Comparison of ENCODE assay signal across 17 cellular contexts in the genomic region with DNA sequence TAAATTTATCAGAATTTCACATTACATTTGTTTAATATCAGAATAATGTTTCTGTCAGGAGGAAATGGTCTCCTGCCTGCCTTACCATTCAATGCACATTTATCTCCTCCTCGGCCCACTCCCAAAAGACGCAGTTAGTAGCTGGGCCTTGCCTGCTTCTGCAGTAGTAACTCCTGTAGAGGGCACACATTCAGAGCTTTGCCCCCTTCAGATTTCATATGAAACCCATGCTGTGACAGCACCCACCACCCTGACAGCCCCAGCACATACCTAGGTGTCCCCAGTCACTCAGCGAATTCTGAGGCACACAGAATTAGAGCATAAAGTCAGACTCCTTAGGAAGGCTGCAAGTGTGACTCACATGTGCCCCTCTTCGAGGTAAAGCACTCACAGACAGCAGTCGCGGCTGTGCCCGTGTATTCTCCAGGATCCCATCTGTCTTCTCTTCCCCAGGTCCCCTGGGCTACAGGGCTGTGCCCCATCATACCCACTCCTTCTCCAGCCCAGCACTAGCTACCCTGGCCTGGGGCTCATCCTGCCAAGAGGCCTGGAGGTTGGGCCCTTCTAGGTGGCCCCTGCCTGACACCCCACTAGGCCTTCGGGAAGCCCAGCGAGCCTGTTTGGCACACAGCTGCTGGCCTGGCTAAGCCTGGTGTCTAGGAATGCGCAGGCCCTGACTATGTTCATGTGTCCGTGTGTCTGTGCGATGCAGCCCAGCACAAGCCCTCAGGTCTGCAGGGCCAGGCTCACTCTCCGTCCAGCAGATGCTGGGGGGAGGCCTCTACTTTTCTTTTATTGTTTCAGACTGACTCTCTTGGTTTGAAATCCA. TPM values are rescaled to one million over a fixed set of nuclear protein-coding genes. Genes with fewer than 3 reads are reported as not detected.
A peak's percentile ranks its signal among the peaks of the same experiment; 100 is the strongest.
DNase-seq lines count a peak whose midpoint lies in the region; ATAC-seq lines count a peak whose summit lies in the region.
"Had no signal": no experiment of that assay in that cellular context is flagged by ENCODE, and none has a peak within 500 bp of the region (broad histone marks: within the 10 kb centered on the region; RNA-seq: fewer than 3 reads in every experiment).

No MANE protein-coding gene starts in this region.

- no peak for ATAC-seq in Right ventricle myocardium inferior
- ATAC-seq in Right ventricle myocardium superior (ENCODE audit: poor library complexity), result no peak
- no peak for ATAC-seq in right cardiac atrium
- ATAC-seq in HG02938 (IDR thresholded peaks at IDR 0.05; ENCODE audit: unreplicated experiment), result no peak
- ATAC-seq: activated CD4-positive, alpha-beta T cell treated with anti-CD3 and anti-CD28 coated beads for 36 hours; body of pancreas; foreskin keratinocyte; HCT116 had no signal

- intact Hi-C loops in Right ventricle myocardium inferior (cut with DNase I), result no loop called here
- intact Hi-C loops in Right ventricle myocardium superior (cut with DNase I), result no loop called here
- intact Hi-C loops in right cardiac atrium (cut with DNase I), result no loop called here

- H3K9me3 ChIP-seq in right cardiac atrium (ENCODE audit: control insufficient read depth, low read length) (no peaks in the 10 kb centered on the region), trophoblast cell (ENCODE audit: insufficient read depth, low read depth, low read length) (no peaks in the 10 kb centered on the region)
- H3K9me3 ChIP-seq: body of pancreas had no signal

- H3K18ac ChIP-seq in trophoblast cell (ENCODE audit: low read length), result peak overlapping the region; percentile 39

- H2BK12ac ChIP-seq in trophoblast cell (ENCODE audit: low read length), result peak overlapping the region; percentile 47

- no peaks in the 10 kb centered on the region for H3K27me3 ChIP-seq in right cardiac atrium (ENCODE audit: control insufficient read depth, insufficient read depth)
- no peaks in the 10 kb centered on the region for H3K27me3 ChIP-seq in trophoblast cell (ENCODE audit: insufficient read depth, low read length)
- H3K27me3 ChIP-seq: body of pancreas, foreskin keratinocyte had no signal

- no peak overlapping the region for H4K8ac ChIP-seq in trophoblast cell (ENCODE audit: low read depth, low read length)

- H3K4ac ChIP-seq in trophoblast cell (ENCODE audit: low read depth, low read length), result no peak overlapping the region

- H2AK5ac ChIP-seq in trophoblast cell (ENCODE audit: low read length), result peak overlapping the region; percentile 59

- no peak overlapping the region for H3K4me3 ChIP-seq in right cardiac atrium (ENCODE audit: low read length)
- no peak overlapping the region for H3K4me3 ChIP-seq in trophoblast cell (ENCODE audit: low read depth, low read length)
- H3K4me3 ChIP-seq: body of pancreas had no signal

- peak overlapping the region; percentile 64 for H4K91ac ChIP-seq in trophoblast cell (ENCODE audit: low read depth, low read length)

- H2AFZ ChIP-seq in trophoblast cell (ENCODE audit: insufficient read depth, low read length, poor library complexity), result no peak overlapping the region

- 87% methylated on average over 13 of the region's 13 CpGs for WGBS in right cardiac atrium
- WGBS in trophoblast cell (ENCODE audit: extremely low coverage, insufficient coverage, insufficient read length), result no CpG with 5 or more reads among the region's 13 CpGs

- H2BK5ac ChIP-seq in trophoblast cell (ENCODE audit: low read depth, low read length, poor library complexity), result no peak overlapping the region

- peaks cover 2% of the 10 kb centered on the region for H3K79me2 ChIP-seq in trophoblast cell (ENCODE audit: control insufficient read depth, insufficient read depth, low read length, poor library complexity)

- H3K4me1 ChIP-seq in right cardiac atrium (ENCODE audit: control insufficient read depth, insufficient read depth, low read length) (peaks cover 39% of the 10 kb centered on the region), trophoblast cell (ENCODE audit: control insufficient read depth in 1 of 2, insufficient read depth in 2 of 2, low read length in 2 of 2) (peaks cover 30 to 37% of the 10 kb centered on the region in 2 experiments)

- H4K12ac ChIP-seq in trophoblast cell (ENCODE audit: low read depth, low read length), result no peak overlapping the region

- no peak overlapping the region for H3K23ac ChIP-seq in trophoblast cell (ENCODE audit: low read length)

- H3K27ac ChIP-seq in right cardiac atrium (ENCODE audit: low read length) (peak overlapping the region; percentile 55), trophoblast cell (ENCODE audit: low read depth, low read length) (no peak overlapping the region)
- H3K27ac ChIP-seq: foreskin keratinocyte had no signal

- no peak overlapping the region for H3K4me2 ChIP-seq in trophoblast cell (ENCODE audit: low read length)

- H3K9ac ChIP-seq in trophoblast cell (ENCODE audit: low read length), result no peak overlapping the region

- H3K79me1 ChIP-seq in trophoblast cell (ENCODE audit: low read length), result peaks cover 34% of the 10 kb centered on the region

- H3K36me3 ChIP-seq in trophoblast cell (ENCODE audit: control insufficient read depth in 1 of 2, insufficient read depth in 2 of 2, low read length in 2 of 2), result peaks cover 6 to 10% of the 10 kb centered on the region in 2 experiments

- DNase-seq in Right ventricle myocardium inferior (ENCODE audit: missing footprints) (peak; percentile 54), Right ventricle myocardium superior (no peak), right cardiac atrium (peak; percentile 10 to 57 (median 38)), trophoblast cell (no peak), dermis blood vessel endothelial cell (no peak), HuH-7.5 (ENCODE audit: low spot score) (no peak), NCI-H1694 (lab: John Stamatoyannopoulos, UW) (no peak)
- DNase-seq: activated CD4-positive, alpha-beta T cell treated with anti-CD3 and anti-CD28 coated beads for 36 hours; foreskin keratinocyte; NCI-H2029 treated with DMSO at 0.1 percent for 48 hours; NCI-H510A treated with DMSO at 0.1 percent for 48 hours; substantia nigra; T-helper 9 cell had no signal

- H3K14ac ChIP-seq in trophoblast cell (ENCODE audit: low read length), result peak overlapping the region; percentile 18

- peak overlapping the region; percentile 17 for H2BK120ac ChIP-seq in trophoblast cell (ENCODE audit: insufficient read depth, low read length, poor library complexity)

RNA-seq across cellular contexts. Expression of gene DEPP1, which starts 4.7 kb away (rescaled TPM):
- total RNA-seq in Right ventricle myocardium inferior (33.0 TPM), Right ventricle myocardium superior (35.1 TPM), right cardiac atrium (10 to 100 TPM; 18.8 to 43.8 (median 23.8) TPM), dermis blood vessel endothelial cell (174 and 360 TPM in 2 replicates)
- polyA plus RNA-seq in right cardiac atrium, result 32.5 TPM
- polyA plus RNA-seq in trophoblast cell (2013), result 120 and 128 TPM in 2 replicates
- polyA plus RNA-seq: CD14-positive monocyte had no signal

RNA-seq across cellular contexts. Expression of gene ZNF22, which starts 17.4 kb away (rescaled TPM):
- total RNA-seq in Right ventricle myocardium inferior (13.7 TPM), Right ventricle myocardium superior (11.4 TPM), right cardiac atrium (10 to 100 TPM; 15.4 to 20.7 (median 19.2) TPM), dermis blood vessel endothelial cell (53.6 and 54.4 TPM in 2 replicates)
- polyA plus RNA-seq in right cardiac atrium, result 14.8 TPM
- 31.5 and 32.1 TPM in 2 replicates for polyA plus RNA-seq in trophoblast cell (2013)

RNA-seq across cellular contexts. Expression of gene RASSF4, which starts 23.7 kb away (rescaled TPM):
- 91.5 TPM for total RNA-seq in Right ventricle myocardium inferior
- 87.5 TPM for total RNA-seq in Right ventricle myocardium superior
- 10 to 100 TPM; 57.9 to 92.1 (median 76.3) TPM for total RNA-seq in right cardiac atrium
- polyA plus RNA-seq in right cardiac atrium, result 45.4 TPM
- polyA plus RNA-seq in trophoblast cell (2013), result 9.7 and 11.1 TPM in 2 replicates
- total RNA-seq in dermis blood vessel endothelial cell, result 13.1 and 24.8 TPM in 2 replicates

Comparison
In these comparisons a context has a peak if more than half of its experiments do, and no peak if none do; other contexts are left out.
1. DNase-seq: peak in Right ventricle myocardium inferior (single experiment) and right cardiac atrium (3 of 3); none in Right ventricle myocardium superior (single experiment), trophoblast cell (0 of 2), dermis blood vessel endothelial cell (single experiment), HuH-7.5 (single experiment) and NCI-H1694 (single experiment).